ENCODE assay signal across 8 cellular contexts in genomic region chr18:54958711-54959625, GRCh38. TPM values are rescaled to one million over a fixed set of nuclear protein-coding genes. Genes with fewer than 3 reads are reported as not detected.
A peak's percentile ranks its signal among the peaks of the same experiment; 100 is the strongest.
DNase-seq lines count a peak whose midpoint lies in the region; FAIRE-seq and TF ChIP-seq lines count a peak whose summit lies in the region.

Gene CCDC68 (minus strand): TSS chr18:54959461. CDS start chr18:54942791, 16,670 bp downstream.

- H3K36me3 ChIP-seq in mammary epithelial cell (ENCODE audit: insufficient read depth, low read length) = no peaks in the 10 kb centered on the region
- no peaks in the 10 kb centered on the region for H3K36me3 ChIP-seq in kidney (ENCODE audit: control insufficient read depth in 1 of 2, insufficient read depth in 2 of 2, low read length in 2 of 2)

- no peak for FAIRE-seq in kidney (lab: Jason Lieb, UNC)

- in situ Hi-C loops in mammary epithelial cell (cut with MboI; ENCODE audit: low sequenced_read_pairs in 2 of 2) = no loop called here
- in situ Hi-C loops in G401 (cut with HindIII; ENCODE audit: low sequenced_read_pairs) = no loop called here

- H3K9ac ChIP-seq in mammary epithelial cell (ENCODE audit: insufficient read depth, low read length) (no peak within 1 kb of the TSS), kidney (ENCODE audit: low read length in 2 of 2) (peak within 1 kb of the TSS in 1 of 2 donors; percentile 22)

- dilution Hi-C loops in mammary epithelial cell (cut with HindIII; ENCODE audit: low sequenced_read_pairs) = no loop called here

- peak within 1 kb of the TSS; percentile 74 for H2AFZ ChIP-seq in mammary epithelial cell (ENCODE audit: low read depth, low read length)

- H3K27ac ChIP-seq in mammary epithelial cell (ENCODE audit: insufficient read depth, low read depth, low read length) = no peak within 1 kb of the TSS
- H3K27ac ChIP-seq in kidney (ENCODE audit: low read depth in 2 of 2, low read length in 2 of 2) = peak within 1 kb of the TSS in 1 of 2 donors; percentile 36

- TF ChIP-seq CTCF in mammary epithelial cell (conservative IDR thresholded peaks at IDR 0.05 in 1 of 2, IDR thresholded peaks at IDR 0.05 in 1 of 2; ENCODE audit: extremely low read depth in 1 of 2, insufficient read depth in 1 of 2, low read depth in 1 of 2, low read length in 2 of 2) (no peak), kidney (IDR thresholded peaks at IDR 0.05; ENCODE audit: borderline replicate concordance, extremely low read depth, insufficient read depth) (no peak), subcutaneous adipose tissue (IDR thresholded peaks at IDR 0.05; ENCODE audit: low read depth) (no peak)

- no peaks in the 10 kb centered on the region for H3K9me3 ChIP-seq in mammary epithelial cell (replicated peaks; ENCODE audit: insufficient read depth, low read length)
- H3K9me3 ChIP-seq in kidney (ENCODE audit: control insufficient read depth in 1 of 2, low read length in 2 of 2) = no peaks in the 10 kb centered on the region

- no TSS peak for BruUV-seq in mammary epithelial cell (replicated peaks; lab: Mats Ljungman, UMichigan)

- intact Hi-C loops in mammary epithelial cell (cut with micrococcal nuclease) (no loop called here), kidney (cut with DNase I) (no loop called here)

- peak within 1 kb of the TSS; percentile 67 for H3K4me2 ChIP-seq in mammary epithelial cell (ENCODE audit: insufficient read depth, low read depth, low read length)

- H3K4me1 ChIP-seq in mammary epithelial cell (ENCODE audit: insufficient read depth, low read length) (no peaks in the 10 kb centered on the region), kidney (ENCODE audit: control insufficient read depth in 1 of 2, insufficient read depth in 1 of 2, low read depth in 1 of 2, low read length in 2 of 2) (peaks cover 0 to 4% of the 10 kb centered on the region in 2 donors)

- H4K20me1 ChIP-seq in mammary epithelial cell (ENCODE audit: insufficient read depth, low read length) = no peaks in the 10 kb centered on the region

- H3K4me3 ChIP-seq in mammary epithelial cell (replicated peaks in 1 of 3; ENCODE audit: insufficient read depth in 1 of 3, low read depth in 2 of 3, low read length in 3 of 3) (peak within 1 kb of the TSS in 1 of 3 experiments; percentile 21), kidney (ENCODE audit: low read length in 2 of 2) (peak within 1 kb of the TSS; percentile 50 to 77)

- no peaks in the 10 kb centered on the region for H3K27me3 ChIP-seq in mammary epithelial cell (ENCODE audit: insufficient read depth, low read length)

- DNase-seq in HPDE6-E6E7 (ENCODE audit: extremely low spot score) = peak; percentile 54
- DNase-seq in mammary epithelial cell = no peak
- DNase-seq in kidney = peak; percentile 77
- no peak for DNase-seq in NCI-H2107 treated with DMSO at 0.1 percent for 48 hours (lab: John Stamatoyannopoulos, UW; ENCODE audit: unreplicated experiment)
- no peak for DNase-seq in activated CD8-positive, alpha-beta memory T cell treated with anti-CD3 and anti-CD28 coated beads, Interleukin-2, amount 50 U/mL, for 48 hours
- DNase-seq in G401 (ENCODE audit: low spot score) = no peak
- DNase-seq in C1 segment of cervical spinal cord (lab: John Stamatoyannopoulos, UW) = no peak

- CTCF ChIA-PET in mammary epithelial cell (lab: Charles Lee; ENCODE audit: low non-redundant PET) = no interaction called here

- 53% methylated on average over 29 of the region's 57 CpGs for WGBS in mammary epithelial cell (ENCODE audit: low coverage, missing lambda C conversion rate)

- H3K79me2 ChIP-seq in mammary epithelial cell (ENCODE audit: insufficient read depth, low read length) = no peaks in the 10 kb centered on the region

RNA-seq across cellular contexts. Expression of gene CCDC68, which starts in this region (rescaled TPM):
- 1 to 10 TPM in 1 of 2 donors, not detected in 1; 2.2 TPM for total RNA-seq in mammary epithelial cell
- 0.09 TPM for polyA plus RNA-seq in mammary epithelial cell
- polyA minus RNA-seq in mammary epithelial cell = not detected
- total RNA-seq in kidney = 6.1 TPM
- 2.6 TPM for polyA plus RNA-seq in kidney (ENCODE audit: insufficient read depth, low read depth, low replicate concordance)
- 10 to 100 TPM; 11.9 to 22.8 (median 16.3) TPM for total RNA-seq in subcutaneous adipose tissue
- not detected in 2 replicates for total RNA-seq in G401 (2014; rRNA removed; shearing (Covaris generic))

Comparison
In these comparisons a context has a peak if more than half of its experiments do, and no peak if none do; other contexts are left out.
1. DNase-seq: peak in HPDE6-E6E7 (single experiment) and kidney (single experiment); none in mammary epithelial cell (single experiment), NCI-H2107 treated with DMSO at 0.1 percent for 48 hours (single experiment), activated CD8-positive, alpha-beta memory T cell treated with anti-CD3 and anti-CD28 coated beads, Interleukin-2, amount 50 U/mL, for 48 hours (single experiment), G401 (single experiment) and C1 segment of cervical spinal cord (0 of 14).